Comparison of ENCODE assay signal across 19 cellular contexts in genomic region chr1:156376958-156377919, GRCh38. TPM values are rescaled to one million over a fixed set of nuclear protein-coding genes. Genes with fewer than 3 reads are reported as not detected.
A peak's percentile ranks its signal among the peaks of the same experiment; 100 is the strongest.
DNase-seq lines count a peak whose midpoint lies in the region; FAIRE-seq and TF ChIP-seq lines count a peak whose summit lies in the region.
"Had no signal": no experiment of that assay in that cellular context is flagged by ENCODE, and none has a peak within 500 bp of the region (broad histone marks: within the 10 kb centered on the region; RNA-seq: fewer than 3 reads in every experiment).

No MANE protein-coding gene starts in this region.

- intact Hi-C loops in uterus (cut with DNase I; ENCODE audit: low total_unique reads): no loop called here

- H3K4me2 ChIP-seq in neuronal stem cell (ENCODE audit: insufficient read depth, low read length, poor library complexity, severe bottlenecking): no peak overlapping the region
- H3K4me2 ChIP-seq: GM23338 had no signal

- H2AFZ ChIP-seq in neuronal stem cell (ENCODE audit: low read length): no peak overlapping the region
- H2AFZ ChIP-seq: GM23338 had no signal

- H2BK12ac ChIP-seq in neuronal stem cell (ENCODE audit: low read length): no peak overlapping the region

- DNase-seq in GM12892 (ENCODE audit: insufficient read length) (peak; percentile 16), MV-4-11 (lab: John Stamatoyannopoulos, UW) (peak; percentile 18), epidermal melanocyte (ENCODE audit: insufficient read length, low spot score) (peak; percentile 7), neuronal stem cell (ENCODE audit: low spot score) (no peak), uterus (no peak), DMS114 treated with DMSO at 0.1 percent for 48 hours (lab: John Stamatoyannopoulos, UW; ENCODE audit: unreplicated experiment) (no peak)
- no peak for DNase-seq in activated T-cell treated with anti-CD3 and anti-CD28 coated beads, Interleukin-2, amount 50 U/mL, for 48 hours
- DNase-seq in effector CD4-positive, alpha-beta T cell: no peak
- DNase-seq: ACHN; CD8-positive, alpha-beta T cell; DMS 273 treated with DMSO at 0.1 percent for 48 hours; NCI-H1105 treated with DMSO at 0.1 percent for 48 hours; NCI-H187; NCI-H774; Peyer's patch; SHP77 treated with DMSO at 0.1 percent for 48 hours had no signal

- H2AK5ac ChIP-seq in neuronal stem cell (ENCODE audit: low read depth, low read length): peak overlapping the region; percentile 5

- peak overlapping the region; percentile 78 for H3K18ac ChIP-seq in neuronal stem cell (ENCODE audit: low read length)

- no peak overlapping the region for H2BK5ac ChIP-seq in neuronal stem cell (ENCODE audit: low read length)

- no peaks in the 10 kb centered on the region for H3K9me3 ChIP-seq in neuronal stem cell (replicated peaks in 1 of 2; ENCODE audit: control insufficient read depth in 2 of 2, insufficient read depth in 1 of 2, low read depth in 1 of 2, low read length in 2 of 2)
- no peaks in the 10 kb centered on the region for H3K9me3 ChIP-seq in uterus
- H3K9me3 ChIP-seq: Peyer's patch had no signal

- FAIRE-seq in GM12892 (lab: Jason Lieb, UNC): no peak

- no peak for TF ChIP-seq POLR2A in GM12892 (IDR thresholded peaks at IDR 0.05; ENCODE audit: low read depth, low read length)
- TF ChIP-seq POLR2A in uterus (IDR thresholded peaks at IDR 0.05): no peak

- H3K4ac ChIP-seq in neuronal stem cell (ENCODE audit: low read length): no peak overlapping the region

- WGBS in neuronal stem cell (ENCODE audit: extremely low coverage in 2 of 2, insufficient read length in 2 of 2, insufficient replicate concordance in 1 of 2), 2 donors: no CpG with 5 or more reads among the region's 20 CpGs

- H2BK15ac ChIP-seq in neuronal stem cell (ENCODE audit: low read length): no peak overlapping the region

- peaks cover 0 to 2% of the 10 kb centered on the region in 2 donors for H3K4me1 ChIP-seq in neuronal stem cell (ENCODE audit: control insufficient read depth in 2 of 2, insufficient read depth in 1 of 2, low read depth in 1 of 2, low read length in 2 of 2)
- H3K4me1 ChIP-seq in uterus: no peaks in the 10 kb centered on the region
- H3K4me1 ChIP-seq: Peyer's patch had no signal

- peaks cover 0 to 53% (median 15%) of the 10 kb centered on the region in 3 experiments for H3K27me3 ChIP-seq in neuronal stem cell (ENCODE audit: control insufficient read depth in 3 of 3, insufficient read depth in 3 of 3, low read depth in 1 of 3, low read length in 3 of 3)
- no peaks in the 10 kb centered on the region for H3K27me3 ChIP-seq in uterus
- H3K27me3 ChIP-seq: Peyer's patch had no signal

- no peak overlapping the region for H3K23ac ChIP-seq in neuronal stem cell (ENCODE audit: low read depth, low read length, poor library complexity)

- H3K36me3 ChIP-seq in neuronal stem cell (replicated peaks in 1 of 2; ENCODE audit: control insufficient read depth in 2 of 2, insufficient read depth in 2 of 2, low read length in 2 of 2): no peaks in the 10 kb centered on the region
- no peaks in the 10 kb centered on the region for H3K36me3 ChIP-seq in uterus
- H3K36me3 ChIP-seq: Peyer's patch had no signal

- no peak for TF ChIP-seq CTCF in uterus (IDR thresholded peaks at IDR 0.05)

- no peak overlapping the region for H4K8ac ChIP-seq in neuronal stem cell (ENCODE audit: low read depth, low read length)

- H3K27ac ChIP-seq in neuronal stem cell (replicated peaks; ENCODE audit: low read length) (no peak overlapping the region), uterus (no peak overlapping the region)
- H3K27ac ChIP-seq: Peyer's patch had no signal

- no peak overlapping the region for H3K9ac ChIP-seq in neuronal stem cell (ENCODE audit: low read depth, low read length, poor library complexity)

- no peak overlapping the region for H4K91ac ChIP-seq in neuronal stem cell (ENCODE audit: low read depth, low read length, poor library complexity)

- H3K4me3 ChIP-seq in neuronal stem cell (ENCODE audit: low read length in 2 of 2): no peak overlapping the region
- no peak overlapping the region for H3K4me3 ChIP-seq in uterus
- H3K4me3 ChIP-seq: GM23338, Peyer's patch had no signal

- H3K14ac ChIP-seq in neuronal stem cell (ENCODE audit: low read length): no peak overlapping the region

- H2BK120ac ChIP-seq in neuronal stem cell (ENCODE audit: low read depth, low read length): no peak overlapping the region

- no peaks in the 10 kb centered on the region for H3K79me1 ChIP-seq in neuronal stem cell (ENCODE audit: low read depth, low read length)

RNA-seq across cellular contexts. Expression of gene RHBG, which starts 8.2 kb away (rescaled TPM):
- 0.85 TPM for polyA plus RNA-seq in GM12892 (2012; ENCODE audit: missing spikeins)
- polyA plus RNA-seq in neuronal stem cell (2013, experiment 1 of 2): 0.03 TPM
- polyA plus RNA-seq in neuronal stem cell (2013, experiment 2 of 2): 0.03 TPM
- under 1 TPM in 1 of 4 donors, not detected in 3; 0.49 TPM for total RNA-seq in uterus
- total RNA-seq: CD8-positive, alpha-beta T cell; HT-29 had no signal
- polyA plus RNA-seq: IgD-negative memory B cell had no signal

RNA-seq across cellular contexts. Expression of gene TSACC, which starts 38.9 kb away (rescaled TPM):
- polyA plus RNA-seq in GM12892 (2012; ENCODE audit: missing spikeins): 0.74 TPM
- 0.52 TPM for polyA plus RNA-seq in neuronal stem cell (2013, experiment 1 of 2)
- polyA plus RNA-seq in neuronal stem cell (2013, experiment 2 of 2): 0.66 TPM
- not detected for total RNA-seq in uterus
- total RNA-seq: Peyer's patch had no signal

RNA-seq across cellular contexts. Expression of gene CCT3, which starts 39.1 kb away (rescaled TPM):
- polyA plus RNA-seq in GM12892 (2012; ENCODE audit: missing spikeins): 252 TPM
- polyA plus RNA-seq in neuronal stem cell (2013, experiment 1 of 2): 153 TPM
- polyA plus RNA-seq in neuronal stem cell (2013, experiment 2 of 2): 152 TPM
- 100 to 1,000 TPM; 114 to 267 (median 192) TPM for total RNA-seq in uterus

Comparison
In these comparisons a context has a peak if more than half of its experiments do, and no peak if none do; other contexts are left out.
1. DNase-seq: peak in GM12892 (single experiment), MV-4-11 (single experiment) and epidermal melanocyte (single experiment); none in neuronal stem cell (single experiment), activated T-cell treated with anti-CD3 and anti-CD28 coated beads, Interleukin-2, amount 50 U/mL, for 48 hours (0 of 2), effector CD4-positive, alpha-beta T cell (single experiment), uterus (0 of 2) and DMS114 treated with DMSO at 0.1 percent for 48 hours (single experiment).